In the genomic region with DNA sequence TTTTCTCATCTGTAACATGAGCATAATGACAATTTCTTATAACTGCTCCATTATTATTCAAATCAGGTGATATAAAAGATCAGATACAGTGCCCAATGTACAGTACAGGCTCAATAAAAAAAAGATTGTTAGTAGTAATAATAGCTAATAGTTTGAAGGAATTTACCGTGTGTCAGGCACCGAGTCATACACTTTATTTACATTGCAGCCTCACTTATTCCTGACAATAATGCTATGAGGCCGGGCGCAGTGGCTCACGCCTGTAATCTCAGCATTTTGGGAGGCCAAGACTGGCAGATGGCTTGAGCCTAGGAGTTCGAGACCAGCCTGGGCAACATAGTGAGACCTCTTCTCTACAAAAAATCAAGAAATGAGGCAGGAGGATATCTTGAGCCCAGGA, we compare ENCODE assay signal across 19 cellular contexts. TPM values are rescaled to one million over a fixed set of nuclear protein-coding genes. Genes with fewer than 3 reads are reported as not detected.
"Had no signal": no experiment of that assay in that cellular context is flagged by ENCODE, and none has a peak within 500 bp of the region (broad histone marks: within the 10 kb centered on the region; RNA-seq: fewer than 3 reads in every experiment).

No MANE protein-coding gene starts in this region.

- H3K9me3 Mint-ChIP-seq: activated naive CD8-positive, alpha-beta T cell treated with anti-CD3 and anti-CD28 coated beads, Interleukin-2, amount 50 U/mL, for 24 hours; activated T-helper 1 cell treated with anti-CD3 and anti-CD28 coated beads, Interleukin-12 subunit alpha, Interleukin-12 subunit beta, Interleukin-2, Interleukin-4 antibody, amounts not matched to agents 30 ng/mL and 10 ng/mL and 1 ng/mL, durations not matched to agents 14 hours and 24 hours and 36 hours; memory B cell; natural killer cell treated with Interleukin-12 subunit alpha and Interleukin-12 subunit beta and Interleukin-15 and Interleukin-18, amount 100 ng/mL, for 72 hours; stimulated activated naive CD8-positive, alpha-beta T cell treated with anti-CD3 and anti-CD28 coated beads, Interleukin-15, Interleukin-2, amounts not matched to agents 100 ng/mL and 50 ng/mL, for 24 hours; T-cell had no signal

- H3K36me3 ChIP-seq: gastrocnemius medialis, left ventricle myocardium inferior had no signal

- H3K4me3 Mint-ChIP-seq: activated naive CD8-positive, alpha-beta T cell treated with anti-CD3 and anti-CD28 coated beads, Interleukin-2, amount 50 U/mL, for 24 hours; activated T-helper 1 cell treated with anti-CD3 and anti-CD28 coated beads, Interleukin-12 subunit alpha, Interleukin-12 subunit beta, Interleukin-2, Interleukin-4 antibody, amounts not matched to agents 30 ng/mL and 10 ng/mL and 1 ng/mL, durations not matched to agents 14 hours and 24 hours and 36 hours; brain; memory B cell; natural killer cell treated with Interleukin-12 subunit alpha and Interleukin-12 subunit beta and Interleukin-15 and Interleukin-18, amount 100 ng/mL, for 72 hours; stimulated activated naive CD8-positive, alpha-beta T cell treated with anti-CD3 and anti-CD28 coated beads, Interleukin-15, Interleukin-2, amounts not matched to agents 100 ng/mL and 50 ng/mL, for 24 hours; T-cell had no signal

- H3K4me3 ChIP-seq: dorsolateral prefrontal cortex, gastrocnemius medialis, left ventricle myocardium inferior, psoas muscle had no signal

- H3K27ac ChIP-seq: gastrocnemius medialis, psoas muscle had no signal

- ATAC-seq: activated naive CD8-positive, alpha-beta T cell treated with anti-CD3 and anti-CD28 coated beads, Interleukin-2, amount 50 U/mL, for 24 hours; gastrocnemius medialis; natural killer cell treated with Interleukin-12 subunit alpha and Interleukin-12 subunit beta and Interleukin-15 and Interleukin-18, amount 100 ng/mL, for 72 hours; psoas muscle; T-cell had no signal

- H3K27ac Mint-ChIP-seq: activated naive CD8-positive, alpha-beta T cell treated with anti-CD3 and anti-CD28 coated beads, Interleukin-2, amount 50 U/mL, for 24 hours; activated T-helper 1 cell treated with anti-CD3 and anti-CD28 coated beads, Interleukin-12 subunit alpha, Interleukin-12 subunit beta, Interleukin-2, Interleukin-4 antibody, amounts not matched to agents 30 ng/mL and 10 ng/mL and 1 ng/mL, durations not matched to agents 14 hours and 24 hours and 36 hours; brain; memory B cell; natural killer cell treated with Interleukin-12 subunit alpha and Interleukin-12 subunit beta and Interleukin-15 and Interleukin-18, amount 100 ng/mL, for 72 hours; stimulated activated naive CD8-positive, alpha-beta T cell treated with anti-CD3 and anti-CD28 coated beads, Interleukin-15, Interleukin-2, amounts not matched to agents 100 ng/mL and 50 ng/mL, for 24 hours; T-cell had no signal

- H3K9me3 ChIP-seq: gastrocnemius medialis, left ventricle myocardium inferior, psoas muscle had no signal

- H3K27me3 Mint-ChIP-seq: activated naive CD8-positive, alpha-beta T cell treated with anti-CD3 and anti-CD28 coated beads, Interleukin-2, amount 50 U/mL, for 24 hours; memory B cell; stimulated activated naive CD8-positive, alpha-beta T cell treated with anti-CD3 and anti-CD28 coated beads, Interleukin-15, Interleukin-2, amounts not matched to agents 100 ng/mL and 50 ng/mL, for 24 hours had no signal

- H3K4me1 Mint-ChIP-seq: brain, memory B cell had no signal

- DNase-seq: activated CD4-positive, alpha-beta T cell treated with anti-CD3 and anti-CD28 coated beads for 48 hours; activated naive CD4-positive, alpha-beta T cell treated with Interleukin-2 at 50 U/mL for 16 hours; activated naive CD8-positive, alpha-beta T cell treated with anti-CD3 and anti-CD28 coated beads, Interleukin-2, amount 50 U/mL, for 24 hours; gastrocnemius medialis; kidney; left ventricle myocardium inferior; nucleus accumbens; psoas muscle; stimulated activated CD4-positive, alpha-beta T cell treated with anti-CD3 and anti-CD28 coated beads, Interleukin-12 subunit alpha, Interleukin-12 subunit beta, amount 100 ng/mL, for 4 hours; stimulated activated CD4-positive, alpha-beta T cell treated with anti-CD3 and anti-CD28 coated beads, Interleukin-4, amount 100 ng/mL, for 1 hour; T-cell had no signal

- H3K27me3 ChIP-seq: gastrocnemius medialis had no signal

- H3K36me3 Mint-ChIP-seq: brain; memory B cell; natural killer cell treated with Interleukin-12 subunit alpha and Interleukin-12 subunit beta and Interleukin-15 and Interleukin-18, amount 100 ng/mL, for 72 hours; T-cell had no signal

- FAIRE-seq: kidney, urothelium cell line had no signal

- H3K4me1 ChIP-seq: psoas muscle had no signal

RNA-seq across cellular contexts. Expression of a gene that starts 39.4 kb away (rescaled TPM):
- total RNA-seq: activated T-helper 1 cell treated with anti-CD3 and anti-CD28 coated beads, Interleukin-12 subunit alpha, Interleukin-12 subunit beta, Interleukin-2, Interleukin-4 antibody, amounts not matched to agents 30 ng/mL and 10 ng/mL and 1 ng/mL, durations not matched to agents 14 hours and 24 hours and 36 hours; cerebellum; left ventricle myocardium inferior; natural killer cell treated with Interleukin-12 subunit alpha and Interleukin-12 subunit beta and Interleukin-15 and Interleukin-18, amount 100 ng/mL, for 72 hours; T-cell had no signal
- polyA plus RNA-seq: psoas muscle had no signal
